ENCODE assay signal across 24 cellular contexts in the genomic region with DNA sequence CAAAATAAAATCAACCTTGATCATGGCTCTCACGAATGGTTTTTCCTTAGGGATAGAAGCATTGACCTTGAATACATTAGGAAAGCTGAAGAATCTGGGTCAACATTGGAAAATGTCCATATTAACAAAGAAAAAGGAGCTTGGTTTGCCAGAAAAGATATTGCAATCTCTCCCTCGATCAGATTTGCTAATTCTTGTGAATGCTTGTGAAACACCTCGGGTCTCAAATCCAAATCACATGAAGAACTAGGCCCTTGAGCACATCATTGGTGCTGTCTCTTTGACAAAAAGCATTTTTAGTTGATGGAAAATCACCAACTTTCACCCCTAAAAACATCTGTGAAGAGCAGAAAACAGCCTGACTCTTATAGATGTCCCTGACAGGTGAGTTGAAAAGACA. TPM values are rescaled to one million over a fixed set of nuclear protein-coding genes. Genes with fewer than 3 reads are reported as not detected.
"Had no signal": no experiment of that assay in that cellular context is flagged by ENCODE, and none has a peak within 500 bp of the region (broad histone marks: within the 10 kb centered on the region; RNA-seq: fewer than 3 reads in every experiment).

No MANE protein-coding gene starts in this region.

- H3K36me3 ChIP-seq: suprapubic skin, tibial artery, upper lobe of left lung, uterus had no signal

- H3K9me3 Mint-ChIP-seq: endodermal cell; naive thymus-derived CD8-positive, alpha-beta T cell; neural crest cell had no signal

- H3K36me3 Mint-ChIP-seq: naive thymus-derived CD8-positive, alpha-beta T cell had no signal

- DNase-seq: effector CD4-positive, alpha-beta T cell; endodermal cell; erythroblast; foreskin keratinocyte; head of caudate nucleus; hippocampal formation; left colon; mucosa of descending colon; naive thymus-derived CD8-positive, alpha-beta T cell; posterior cingulate gyrus; small intestine; stimulated activated CD4-positive, alpha-beta T cell treated with anti-CD3 and anti-CD28 coated beads, Interleukin-12 subunit alpha, Interleukin-12 subunit beta, amount 100 ng/mL, for 4 hours; stimulated activated naive CD4-positive, alpha-beta T cell; tibial artery; upper lobe of left lung; uterus had no signal

- H3K9me3 ChIP-seq: mucosa of descending colon, suprapubic skin, tibial artery, upper lobe of left lung, uterus had no signal

- ATAC-seq: foreskin keratinocyte; left colon; mucosa of descending colon; naive thymus-derived CD8-positive, alpha-beta T cell had no signal

- H3K27ac Mint-ChIP-seq: endodermal cell; naive thymus-derived CD8-positive, alpha-beta T cell had no signal

- H3K4me3 Mint-ChIP-seq: endodermal cell; naive thymus-derived CD8-positive, alpha-beta T cell; neural crest cell had no signal

- H3K27me3 ChIP-seq: foreskin keratinocyte, suprapubic skin, tibial artery, upper lobe of left lung, uterus had no signal

- H3K4me1 Mint-ChIP-seq: naive thymus-derived CD8-positive, alpha-beta T cell had no signal

- FAIRE-seq: endothelial cell of umbilical vein, small intestine had no signal

- H3K4me3 ChIP-seq: coronary artery, mucosa of descending colon, suprapubic skin, tibial artery, upper lobe of left lung, uterus had no signal

- H3K27ac ChIP-seq: coronary artery, foreskin keratinocyte, suprapubic skin, tibial artery, upper lobe of left lung, uterus had no signal

- H3K4me1 ChIP-seq: foreskin keratinocyte, tibial artery, upper lobe of left lung, uterus had no signal

RNA-seq across cellular contexts. Expression of gene ZC3H11B, which starts 58.8 kb away (rescaled TPM):
- total RNA-seq: endothelial cell of umbilical vein, fibroblast of lung, left colon, lung microvascular endothelial cell, mesenteric fat pad, mucosa of descending colon, pulmonary artery endothelial cell had no signal
- polyA plus RNA-seq: endothelial cell of umbilical vein; foreskin keratinocyte; naive thymus-derived CD8-positive, alpha-beta T cell had no signal
